8 cellular contexts compared by ENCODE assay signal in the genomic region with DNA sequence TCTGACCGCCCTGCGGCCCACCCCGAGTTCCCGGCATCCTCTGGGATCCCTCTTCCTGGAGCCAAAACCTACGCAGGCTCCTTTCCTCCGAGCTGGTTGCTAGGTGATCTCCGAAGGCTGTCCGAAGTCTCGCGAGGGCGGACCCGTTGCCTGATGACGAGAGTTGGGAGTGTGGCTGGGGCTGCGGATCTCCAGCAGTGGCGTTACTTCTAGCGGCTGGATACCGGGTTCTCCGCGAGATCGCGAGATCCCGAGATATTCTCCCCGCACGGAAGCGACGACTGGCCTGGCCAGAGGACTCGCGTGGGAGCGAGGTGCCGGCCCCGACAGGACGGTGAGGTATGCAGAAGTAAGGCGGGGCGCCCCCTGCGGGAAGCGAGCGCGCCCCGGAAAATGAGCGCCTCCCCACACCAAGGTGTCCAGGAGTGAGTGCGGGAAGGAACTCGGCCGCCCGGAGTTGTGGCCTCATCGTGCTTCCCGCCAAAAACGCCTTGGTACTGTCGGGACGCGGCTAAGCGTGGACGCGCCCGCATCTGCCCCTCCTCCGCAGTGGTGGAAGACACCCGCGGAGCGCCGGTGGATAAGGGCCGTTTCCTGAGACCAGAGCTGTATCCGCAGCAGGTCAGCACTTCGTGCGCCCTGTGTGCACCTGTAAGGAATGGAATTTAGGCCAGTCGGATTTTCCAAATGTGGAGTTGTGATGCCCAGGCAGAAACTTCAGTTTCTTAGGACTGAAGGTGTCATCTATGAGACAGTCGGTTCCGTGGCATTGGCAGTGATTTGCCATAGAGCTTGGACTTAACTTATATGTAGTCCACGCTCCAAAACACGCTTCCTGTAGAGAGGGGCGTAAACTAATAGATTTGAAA. TPM values are rescaled to one million over a fixed set of nuclear protein-coding genes. Genes with fewer than 3 reads are reported as not detected.
DNase-seq lines count a peak whose midpoint lies in the region; ATAC-seq, FAIRE-seq and TF ChIP-seq lines count a peak whose summit lies in the region.

Gene AGBL3 (plus strand): TSS at position 146 of the 869 bp plus-strand sequence. CDS start 1,426 bp downstream, outside the sequence.

- H3K9me3 Mint-ChIP-seq in endothelial cell (ENCODE audit: unreplicated experiment) (no peaks in the 10 kb centered on the region), mesothelial cell of epicardium (no peaks in the 10 kb centered on the region)

- DNase-seq in Caki2 (ENCODE audit: low read depth) (peak; percentile 95), HTR-8/SVneo (ENCODE audit: insufficient read length, low spot score) (peak; percentile 93), NOMO-1 treated with DMSO at 0.1 percent for 48 hours (lab: John Stamatoyannopoulos, UW; ENCODE audit: unreplicated experiment) (peak; percentile 64), endothelial cell (ENCODE audit: low spot score) (peak; percentile 97), mesothelial cell of epicardium (ENCODE audit: low spot score in 2 of 2, unreplicated experiment in 2 of 2) (peak; percentile 83 to 90)
- DNase-seq in activated CD8-positive, alpha-beta memory T cell treated with anti-CD3 and anti-CD28 coated beads, Interleukin-2, amount 50 U/mL, for 24 hours (ENCODE audit: extremely low read depth) = peak; percentile 81
- DNase-seq in stimulated activated CD8-positive, alpha-beta memory T cell treated with anti-CD3 and anti-CD28 coated beads, Interleukin-15, amount 100 ng/mL, for 48 hours (ENCODE audit: low read depth in 2 of 2) = peak; percentile 82 to 85

- H3K36me3 Mint-ChIP-seq in endothelial cell (ENCODE audit: low read depth, unreplicated experiment) = no peaks in the 10 kb centered on the region
- H3K36me3 Mint-ChIP-seq in mesothelial cell of epicardium = peaks cover 10% of the 10 kb centered on the region

- TF ChIP-seq CTCF in endothelial cell (IDR thresholded peaks at IDR 0.05; ENCODE audit: unreplicated experiment) (peak; percentile 40), mesothelial cell of epicardium (IDR thresholded peaks at IDR 0.05; ENCODE audit: unreplicated experiment) (peak; percentile 42)

- ATAC-seq in GM21367 (IDR thresholded peaks at IDR 0.05; ENCODE audit: unreplicated experiment) = peak; percentile 88

- no peak for FAIRE-seq in HTR-8/SVneo (lab: Jason Lieb, UNC)

- H3K4me3 Mint-ChIP-seq in endothelial cell (ENCODE audit: unreplicated experiment) (peak within 1 kb of the TSS; percentile 90), mesothelial cell of epicardium (peak within 1 kb of the TSS; percentile 94)

- H3K4me1 Mint-ChIP-seq in endothelial cell (ENCODE audit: unreplicated experiment) (peaks cover 4% of the 10 kb centered on the region), mesothelial cell of epicardium (peaks cover 34% of the 10 kb centered on the region)

- H3K27me3 Mint-ChIP-seq in endothelial cell (ENCODE audit: unreplicated experiment) (peaks cover 1% of the 10 kb centered on the region), mesothelial cell of epicardium (ENCODE audit: low read depth) (no peaks in the 10 kb centered on the region)

- in situ Hi-C loops in Caki2 (cut with HindIII; ENCODE audit: low pct_unique_long_range_greater_than_20kb, low sequenced_read_pairs) = no loop called here

- peak within 1 kb of the TSS; percentile 94 for H3K27ac Mint-ChIP-seq in endothelial cell (ENCODE audit: unreplicated experiment)
- H3K27ac Mint-ChIP-seq in mesothelial cell of epicardium = peak within 1 kb of the TSS; percentile 97

RNA-seq across cellular contexts. Expression of gene AGBL3, which starts in this region (rescaled TPM):
- total RNA-seq in Caki2 (2014; rRNA removed; shearing (Covaris generic); ENCODE audit: low replicate concordance) = 0.81 and 1.5 TPM in 2 replicates
- total RNA-seq in endothelial cell (ENCODE audit: unreplicated experiment) (3.0 TPM), mesothelial cell of epicardium (2.2 to 3.7 TPM (median 2.3 TPM) in 3 replicates)

Comparison
In these comparisons a context has a peak if more than half of its experiments do, and no peak if none do; other contexts are left out.
1. Peak in every context shown above with its lines: DNase-seq and ATAC-seq.